8 cellular contexts compared by ENCODE assay signal in the genomic region with DNA sequence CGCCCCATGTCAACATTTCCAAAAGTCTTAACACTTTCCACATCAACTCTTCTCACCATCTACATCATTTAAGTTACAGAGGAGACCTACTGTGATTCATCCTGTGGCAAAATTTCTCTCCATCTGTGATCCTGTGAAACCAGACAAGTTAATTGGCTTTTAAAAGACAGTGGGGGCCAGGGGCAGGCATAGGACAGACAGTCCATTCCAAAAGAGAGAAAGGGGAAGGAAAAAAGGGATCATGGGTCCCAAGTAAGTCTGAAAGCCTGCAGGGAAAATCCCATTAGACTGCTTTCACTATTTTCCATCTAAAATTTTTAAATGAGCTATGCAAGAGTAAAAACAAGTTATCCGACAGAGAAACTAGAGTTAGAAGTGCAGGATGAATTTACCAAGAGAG.
DNase-seq lines count a peak whose midpoint lies in the region; ATAC-seq and TF ChIP-seq lines count a peak whose summit lies in the region.

No MANE protein-coding gene starts in this region.

- no peaks in the 10 kb centered on the region for H3K9me3 ChIP-seq in left ventricle myocardium inferior (replicated peaks)
- no peaks in the 10 kb centered on the region for H3K9me3 ChIP-seq in fibroblast of lung (ENCODE audit: control insufficient read depth, insufficient read depth, low read depth, low read length)

- no peaks in the 10 kb centered on the region for H4K20me1 ChIP-seq in fibroblast of lung (ENCODE audit: control insufficient read depth, extremely low read depth, insufficient read depth, low read length)

- peaks cover 21% of the 10 kb centered on the region for H3K4me1 ChIP-seq in left ventricle myocardium inferior
- H3K4me1 ChIP-seq in fibroblast of lung (ENCODE audit: control insufficient read depth, extremely low read depth, insufficient read depth, low read length): peaks cover 2% of the 10 kb centered on the region

- H3K4me2 ChIP-seq in fibroblast of lung (ENCODE audit: extremely low read depth, insufficient read depth, low read length): peak overlapping the region; percentile 71

- no peaks in the 10 kb centered on the region for H3K36me3 ChIP-seq in left ventricle myocardium inferior
- no peaks in the 10 kb centered on the region for H3K36me3 ChIP-seq in fibroblast of lung (ENCODE audit: control insufficient read depth, insufficient read depth, low read length)

- peak overlapping the region; percentile 69 for H2AFZ ChIP-seq in fibroblast of lung (ENCODE audit: low read length)

- H3K27ac ChIP-seq in left ventricle myocardium inferior (replicated peaks) (peak overlapping the region; percentile 70), fibroblast of lung (ENCODE audit: insufficient read depth, low read length) (peak overlapping the region; percentile 43)

- H3K27me3 ChIP-seq in left ventricle myocardium inferior (ENCODE audit: low read depth) (no peaks in the 10 kb centered on the region), fibroblast of lung (ENCODE audit: control insufficient read depth, insufficient read depth, low read length) (no peaks in the 10 kb centered on the region)

- H3K9ac ChIP-seq in fibroblast of lung (ENCODE audit: insufficient read depth, low read length): no peak overlapping the region

- in situ Hi-C loops in SK-MEL-5 (cut with HindIII; ENCODE audit: low pct_unique_long_range_greater_than_20kb, low sequenced_read_pairs): no loop called here

- ATAC-seq in left cardiac atrium (no peak), HG02588 (IDR thresholded peaks at IDR 0.05; ENCODE audit: unreplicated experiment) (no peak)
- no peak for ATAC-seq in activated CD4-positive, CD25-positive, alpha-beta regulatory T cell treated with anti-CD3 and anti-CD28 coated beads, Interleukin-2, amount 50 U/mL, for 24 hours

- TF ChIP-seq CTCF in left ventricle myocardium inferior (IDR thresholded peaks at IDR 0.05; ENCODE audit: borderline replicate concordance) (no peak), fibroblast of lung (conservative IDR thresholded peaks at IDR 0.05 in 1 of 2, IDR thresholded peaks at IDR 0.05 in 1 of 2; ENCODE audit: low read depth in 1 of 2, low read length in 2 of 2) (no peak)

- peaks cover 12% of the 10 kb centered on the region for H3K79me2 ChIP-seq in fibroblast of lung (ENCODE audit: control insufficient read depth, insufficient read depth, low read length)

- intact Hi-C loops in left ventricle myocardium inferior (cut with micrococcal nuclease): loop anchor here (5.0 kb wide), 1 partner anchor 180 kb away; no protein-coding TSS in a partner anchor
- intact Hi-C loops in left cardiac atrium (cut with DNase I): loop anchor here in 1 of 2 donors (5.0 kb wide), 2 partner anchors 165 to 180 kb away; no protein-coding TSS in a partner anchor

- H3K4me3 ChIP-seq in left ventricle myocardium inferior (peak overlapping the region; percentile 98), fibroblast of lung (replicated peaks in 1 of 4; ENCODE audit: control extremely low read depth in 1 of 4, insufficient read depth in 1 of 4, low read depth in 3 of 4, low read length in 4 of 4) (peak overlapping the region; percentile 30 to 90 (median 90)), skeletal muscle cell (ENCODE audit: low read depth, low read length) (peak overlapping the region; percentile 92)

- no peak for DNase-seq in left ventricle myocardium inferior
- no peak for DNase-seq in left cardiac atrium
- DNase-seq in SK-MEL-5 (ENCODE audit: low read depth, low spot score): peak; percentile 23
- DNase-seq in fibroblast of lung (ENCODE audit: low read depth in 2 of 2): peak in 1 of 2 donors; percentile 17
- DNase-seq in skeletal muscle cell (ENCODE audit: low read depth): no peak
- DNase-seq in NCI-H2227 (lab: John Stamatoyannopoulos, UW; ENCODE audit: unreplicated experiment): no peak
